20 cellular contexts compared by ENCODE assay signal in genomic region chr14:69363964-69364363, GRCh38. TPM values are rescaled to one million over a fixed set of nuclear protein-coding genes. Genes with fewer than 3 reads are reported as not detected.
A peak's percentile ranks its signal among the peaks of the same experiment; 100 is the strongest.
DNase-seq lines count a peak whose midpoint lies in the region; ATAC-seq, FAIRE-seq and TF ChIP-seq lines count a peak whose summit lies in the region.
"Had no signal": no experiment of that assay in that cellular context is flagged by ENCODE, and none has a peak within 500 bp of the region (broad histone marks: within the 10 kb centered on the region; RNA-seq: fewer than 3 reads in every experiment).

No MANE protein-coding gene starts in this region.

- DNase-seq in HTR-8/SVneo (ENCODE audit: insufficient read length, low spot score) = no peak
- DNase-seq in epidermal melanocyte (ENCODE audit: insufficient read length, low spot score) = peak; percentile 46
- no peak for DNase-seq in neural crest cell (ENCODE audit: low read depth, low spot score)
- DNase-seq in NCI-H2227 (lab: John Stamatoyannopoulos, UW; ENCODE audit: unreplicated experiment) = no peak
- DNase-seq in upper lobe of right lung = no peak
- DNase-seq: COR-L47, DMS 273 treated with DMSO at 0.1 percent for 48 hours, DMS53, DND-41, EL, GM23248, IMR-90 had no signal

- intact Hi-C loops in upper lobe of right lung (cut with DNase I) = no loop called here

- no peaks in the 10 kb centered on the region for H3K4me1 ChIP-seq in upper lobe of right lung
- H3K4me1 ChIP-seq: HAP-1 had no signal

- peaks cover 22% of the 10 kb centered on the region for H3K4me1 Mint-ChIP-seq in neural crest cell

- peak; percentile 95 for FAIRE-seq in HTR-8/SVneo (lab: Jason Lieb, UNC)
- FAIRE-seq: GM12891, GM19239 had no signal

- H3K4me3 Mint-ChIP-seq in neural crest cell = no peak overlapping the region
- H3K4me3 Mint-ChIP-seq: B cell; CD8-positive, alpha-beta T cell had no signal

- no peaks in the 10 kb centered on the region for H3K36me3 ChIP-seq in upper lobe of right lung
- H3K36me3 ChIP-seq: BLaER1 treated with 17β-estradiol and CSF1 and Interleukin-3, amounts not matched to agents 10 nM and 100 nM; HAP-1 had no signal

- H3K9me3 Mint-ChIP-seq in neural crest cell = no peaks in the 10 kb centered on the region
- H3K9me3 Mint-ChIP-seq: CD8-positive, alpha-beta T cell had no signal

- peaks cover 4% of the 10 kb centered on the region for H3K36me3 Mint-ChIP-seq in neural crest cell (ENCODE audit: low read depth)
- H3K36me3 Mint-ChIP-seq: CD8-positive, alpha-beta T cell had no signal

- H3K27ac Mint-ChIP-seq in neural crest cell (ENCODE audit: unreplicated experiment) = peak overlapping the region; percentile 2
- H3K27ac Mint-ChIP-seq: B cell; CD8-positive, alpha-beta T cell had no signal

- no peak for TF ChIP-seq CTCF in neural crest cell (conservative IDR thresholded peaks at IDR 0.05)
- TF ChIP-seq CTCF in upper lobe of right lung (IDR thresholded peaks at IDR 0.05) = no peak

- no peaks in the 10 kb centered on the region for H3K27me3 Mint-ChIP-seq in neural crest cell (ENCODE audit: low read depth)
- H3K27me3 Mint-ChIP-seq: B cell had no signal

- no peak overlapping the region for H3K4me3 ChIP-seq in upper lobe of right lung
- H3K4me3 ChIP-seq: BLaER1 treated with 17β-estradiol and CSF1 and Interleukin-3, amounts not matched to agents 10 nM and 100 nM; GM23248; HAP-1 had no signal

- ATAC-seq in HG02870 (IDR thresholded peaks at IDR 0.05; ENCODE audit: unreplicated experiment) (no peak), upper lobe of right lung (no peak)
- ATAC-seq: CD8-positive, alpha-beta T cell had no signal

- H3K9me3 ChIP-seq in upper lobe of right lung = no peaks in the 10 kb centered on the region
- H3K9me3 ChIP-seq: BLaER1 treated with 17β-estradiol and CSF1 and Interleukin-3, amounts not matched to agents 10 nM and 100 nM; HAP-1 had no signal

- no peak overlapping the region for H3K27ac ChIP-seq in upper lobe of right lung
- H3K27ac ChIP-seq: BLaER1 treated with 17β-estradiol and CSF1 and Interleukin-3, amounts not matched to agents 10 nM and 100 nM; GM23248; HL-60 had no signal

- H3K27me3 ChIP-seq in upper lobe of right lung = no peaks in the 10 kb centered on the region
- H3K27me3 ChIP-seq: BLaER1 treated with 17β-estradiol and CSF1 and Interleukin-3, amounts not matched to agents 10 nM and 100 nM had no signal

RNA-seq across cellular contexts. Expression of gene ERH, which starts 34.1 kb away (rescaled TPM):
- total RNA-seq in neural crest cell (456 and 488 TPM in 2 replicates), upper lobe of right lung (114 TPM)

RNA-seq across cellular contexts. Expression of gene SLC39A9, which starts 34.5 kb away (rescaled TPM):
- total RNA-seq in neural crest cell = 53.4 and 54.1 TPM in 2 replicates
- 55.6 TPM for total RNA-seq in upper lobe of right lung
